ENCODE assay signal across 17 cellular contexts in genomic region chr6:68723128-68723527, GRCh38.
DNase-seq lines count a peak whose midpoint lies in the region; ATAC-seq and TF ChIP-seq lines count a peak whose summit lies in the region.
"Had no signal": no experiment of that assay in that cellular context is flagged by ENCODE, and none has a peak within 500 bp of the region (broad histone marks: within the 10 kb centered on the region; RNA-seq: fewer than 3 reads in every experiment).

No MANE protein-coding gene starts in this region.

- TF ChIP-seq RAD21 in SK-N-SH (IDR thresholded peaks at IDR 0.05; ENCODE audit: low read length), result no peak

- no peaks in the 10 kb centered on the region for H3K27me3 ChIP-seq in SK-N-SH (ENCODE audit: insufficient read depth)
- H3K27me3 ChIP-seq: BLaER1 treated with 17β-estradiol and CSF1 and Interleukin-3, amounts not matched to agents 10 nM and 100 nM had no signal

- peaks cover 0 to 18% of the 10 kb centered on the region in 2 experiments; a peak in 3 of 4 replicates for H3K4me1 ChIP-seq in SK-N-SH (ENCODE audit: control insufficient read depth in 1 of 2, insufficient read depth in 2 of 2, low read depth in 1 of 2, low read length in 1 of 2)
- H3K4me1 ChIP-seq: A549, Caco-2 had no signal

- no peak for TF ChIP-seq CTCF in SK-N-SH (IDR thresholded peaks at IDR 0.05)
- no peak for TF ChIP-seq CTCF in mesothelial cell of epicardium (IDR thresholded peaks at IDR 0.05; ENCODE audit: unreplicated experiment)

- no peak overlapping the region for H3K9ac ChIP-seq in SK-N-SH
- H3K9ac ChIP-seq: BLaER1 treated with 17β-estradiol and CSF1 and Interleukin-3, amounts not matched to agents 10 nM and 100 nM had no signal

- ATAC-seq in SK-N-SH treated with all-trans-retinoic acid at 6 μM for 48 hours, result no peak
- ATAC-seq in GM18517 (IDR thresholded peaks at IDR 0.05; ENCODE audit: unreplicated experiment), result no peak
- ATAC-seq: A549; CD8-positive, alpha-beta T cell had no signal

- no peak overlapping the region for H3K4me3 Mint-ChIP-seq in mesothelial cell of epicardium
- H3K4me3 Mint-ChIP-seq: B cell; CD4-positive, alpha-beta T cell; CD8-positive, alpha-beta T cell had no signal

- peak overlapping the region; percentile 52 for H3K27ac Mint-ChIP-seq in mesothelial cell of epicardium
- H3K27ac Mint-ChIP-seq: B cell; CD4-positive, alpha-beta T cell; CD8-positive, alpha-beta T cell had no signal

- POLR2A ChIA-PET in SK-N-SH (lab: Yijun Ruan, JAX), result no interaction called here

- DNase-seq in SK-N-SH (no peak), mesothelial cell of epicardium (ENCODE audit: low spot score in 2 of 2, unreplicated experiment in 2 of 2) (no peak), hypothalamus (lab: John Stamatoyannopoulos, UW) (no peak)
- DNase-seq: AML-193; Caco-2; Calu3; CD4-positive, alpha-beta T cell; CD8-positive, alpha-beta T cell; DMS79 treated with DMSO at 0.1 percent for 48 hours; GF-D8 had no signal

- H4K20me1 ChIP-seq in SK-N-SH (ENCODE audit: insufficient read depth), result no peaks in the 10 kb centered on the region
- H4K20me1 ChIP-seq: BLaER1 treated with 17β-estradiol and CSF1 and Interleukin-3, amounts not matched to agents 10 nM and 100 nM had no signal

- CTCF ChIA-PET in SK-N-SH (lab: Yijun Ruan, JAX), result no interaction called here

- H3K4me2 ChIP-seq in SK-N-SH, result no peak overlapping the region
- H3K4me2 ChIP-seq: A549; BLaER1 treated with 17β-estradiol and CSF1 and Interleukin-3, amounts not matched to agents 10 nM and 100 nM had no signal

- no peaks in the 10 kb centered on the region for H3K27me3 Mint-ChIP-seq in mesothelial cell of epicardium (ENCODE audit: low read depth)
- H3K27me3 Mint-ChIP-seq: B cell; CD4-positive, alpha-beta T cell had no signal

- no peaks in the 10 kb centered on the region for H3K79me2 ChIP-seq in SK-N-SH (ENCODE audit: insufficient read depth)

- no peak overlapping the region for H3K4me3 ChIP-seq in SK-N-SH (ENCODE audit: low read depth in 2 of 2, low read length in 1 of 2)
- H3K4me3 ChIP-seq: A549; BLaER1 treated with 17β-estradiol and CSF1 and Interleukin-3, amounts not matched to agents 10 nM and 100 nM had no signal

- 54% methylated on average over 2 of the region's 2 CpGs for WGBS in SK-N-SH (ENCODE audit: low lambda C conversion rate)

- no peaks in the 10 kb centered on the region for H3F3A ChIP-seq in SK-N-SH (replicated peaks; ENCODE audit: insufficient read depth)

- peaks cover 3% of the 10 kb centered on the region for H3K36me3 Mint-ChIP-seq in mesothelial cell of epicardium
- H3K36me3 Mint-ChIP-seq: CD8-positive, alpha-beta T cell had no signal

- H2AFZ ChIP-seq in SK-N-SH (ENCODE audit: low read depth), result no peak overlapping the region

- H3K27ac ChIP-seq in SK-N-SH (ENCODE audit: low read depth in 2 of 2, low read length in 1 of 2), result peak overlapping the region in 1 of 2 experiments; percentile 77; a peak in 2 of 4 replicates
- H3K27ac ChIP-seq: 22Rv1; A549; BLaER1 treated with 17β-estradiol and CSF1 and Interleukin-3, amounts not matched to agents 10 nM and 100 nM; C4-2B had no signal

- H3K9me3 ChIP-seq in SK-N-SH, result no peaks in the 10 kb centered on the region
- H3K9me3 ChIP-seq: A549; BLaER1 treated with 17β-estradiol and CSF1 and Interleukin-3, amounts not matched to agents 10 nM and 100 nM; Caco-2 had no signal

- no peak for TF ChIP-seq EP300 in SK-N-SH (IDR thresholded peaks at IDR 0.05; ENCODE audit: borderline replicate concordance in 1 of 2, low read depth in 1 of 2, low read length in 1 of 2)

- H3K4me1 Mint-ChIP-seq in mesothelial cell of epicardium, result peaks cover 45% of the 10 kb centered on the region
- H3K4me1 Mint-ChIP-seq: B cell had no signal

- no peaks in the 10 kb centered on the region for H3K9me2 ChIP-seq in SK-N-SH

- H3K9me3 Mint-ChIP-seq in mesothelial cell of epicardium, result peaks cover 3% of the 10 kb centered on the region
- H3K9me3 Mint-ChIP-seq: CD4-positive, alpha-beta T cell; CD8-positive, alpha-beta T cell had no signal

- no peaks in the 10 kb centered on the region for H3K36me3 ChIP-seq in SK-N-SH (replicated peaks in 1 of 2; ENCODE audit: control insufficient read depth in 1 of 2, insufficient read depth in 2 of 2, low read length in 1 of 2)
- H3K36me3 ChIP-seq: BLaER1 treated with 17β-estradiol and CSF1 and Interleukin-3, amounts not matched to agents 10 nM and 100 nM had no signal

TF ChIP-seq in SK-N-SH treated with all-trans-retinoic acid at 6 μM for 48 hours, 23 proteins besides CTCF, POLR2A, EP300 and RAD21:
- TF ChIP-seq PATZ1 (CRISPR knock-in tag; IDR thresholded peaks at IDR 0.05; ENCODE audit: borderline replicate concordance) (no peak), TCF4 (CRISPR knock-in tag; IDR thresholded peaks at IDR 0.05; ENCODE audit: borderline replicate concordance) (peak; percentile 13; the same call in 1 of the 2 replicates), ISL1 (CRISPR knock-in tag; IDR thresholded peaks at IDR 0.05) (peak; percentile 10; the same call in 1 of the 2 replicates)

TF ChIP-seq in SK-N-SH, 30 proteins besides CTCF, POLR2A, EP300 and RAD21:
- TF ChIP-seq NRF1 (IDR thresholded peaks at IDR 0.05; ENCODE audit: low read depth, low read length) (no peak), PBX3 (IDR thresholded peaks at IDR 0.05) (no peak)
